In the genomic region with DNA sequence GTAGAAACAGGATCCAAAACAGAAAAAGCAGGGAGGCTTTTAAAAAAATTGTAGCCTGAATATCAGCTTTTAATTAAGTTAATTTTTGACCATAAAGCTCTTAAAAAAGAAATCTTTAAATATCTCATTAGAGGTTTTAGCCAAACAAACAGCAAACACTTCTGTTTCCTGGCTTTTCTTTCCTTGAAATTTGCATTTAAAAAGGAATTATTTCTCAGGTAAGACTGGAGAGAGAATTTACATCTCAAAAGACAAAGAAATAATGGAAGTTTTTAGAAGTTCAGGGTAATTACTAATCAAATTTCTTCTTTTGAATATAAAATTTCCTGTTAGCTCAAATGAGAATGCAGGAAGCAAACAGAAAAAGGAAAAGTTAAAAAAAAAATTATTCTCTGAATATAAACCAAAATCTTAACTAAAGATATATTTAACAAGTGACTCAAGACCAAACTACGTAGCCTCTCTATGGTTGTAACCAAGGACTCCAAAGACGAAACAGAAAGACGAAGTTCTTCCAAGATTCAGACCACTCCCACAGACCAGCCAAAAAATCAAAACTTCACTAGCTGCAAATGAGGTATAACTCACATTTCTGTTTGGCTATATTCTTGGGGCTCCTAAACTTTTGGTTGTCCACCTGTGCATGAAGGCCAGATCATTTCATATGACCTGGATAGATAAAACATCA, we compare ENCODE assay signal across 9 cellular contexts.
DNase-seq lines count a peak whose midpoint lies in the region; ATAC-seq and TF ChIP-seq lines count a peak whose summit lies in the region.
"Had no signal": no experiment of that assay in that cellular context is flagged by ENCODE, and none has a peak within 500 bp of the region (broad histone marks: within the 10 kb centered on the region; RNA-seq: fewer than 3 reads in every experiment).

No MANE protein-coding gene starts in this region.

- H3K9ac ChIP-seq in OCI-LY1 (ENCODE audit: low read length) (peak overlapping the region; percentile 44), SK-N-SH (no peak overlapping the region)

- peaks cover 10% of the 10 kb centered on the region; the same call in 1 of the 2 replicates for H3F3A ChIP-seq in OCI-LY1 (ENCODE audit: insufficient read depth, low read length)
- H3F3A ChIP-seq in SK-N-SH (replicated peaks; ENCODE audit: insufficient read depth), result no peaks in the 10 kb centered on the region

- peaks cover 28% of the 10 kb centered on the region for H3K36me3 ChIP-seq in OCI-LY1 (ENCODE audit: insufficient read depth, low read length)
- no peaks in the 10 kb centered on the region for H3K36me3 ChIP-seq in SK-N-SH (replicated peaks in 1 of 2; ENCODE audit: control insufficient read depth in 1 of 2, insufficient read depth in 2 of 2, low read length in 1 of 2)
- H3K36me3 ChIP-seq: tibial artery had no signal

- H3K9me2 ChIP-seq in OCI-LY1 (ENCODE audit: low read depth, low read length) (no peaks in the 10 kb centered on the region), SK-N-SH (no peaks in the 10 kb centered on the region)

- H2AFZ ChIP-seq in OCI-LY1 (ENCODE audit: low read length) (no peak overlapping the region; the same call in 1 of the 2 replicates), SK-N-SH (ENCODE audit: low read depth) (no peak overlapping the region)

- peak; percentile 30 for ATAC-seq in GM19397 (IDR thresholded peaks at IDR 0.05; ENCODE audit: unreplicated experiment)
- peak; percentile 43 for ATAC-seq in HG02938 (IDR thresholded peaks at IDR 0.05; ENCODE audit: unreplicated experiment)
- ATAC-seq: effector memory CD8-positive, alpha-beta T cell had no signal

- H4K20me1 ChIP-seq in OCI-LY1 (ENCODE audit: insufficient read depth, low read length) (no peaks in the 10 kb centered on the region), SK-N-SH (ENCODE audit: insufficient read depth) (no peaks in the 10 kb centered on the region)

- 82% methylated on average over 3 of the region's 3 CpGs for WGBS in SK-N-SH (ENCODE audit: low lambda C conversion rate)

- peaks cover 67% of the 10 kb centered on the region for H3K4me1 ChIP-seq in OCI-LY1 (ENCODE audit: insufficient read depth, low read length, severe bottlenecking)
- H3K4me1 ChIP-seq in SK-N-SH (ENCODE audit: control insufficient read depth in 1 of 2, insufficient read depth in 2 of 2, low read depth in 1 of 2, low read length in 1 of 2), result no peaks in the 10 kb centered on the region

- DNase-seq in stromal cell of bone marrow (ENCODE audit: low read depth) (peak; percentile 51), nucleus accumbens (lab: John Stamatoyannopoulos, UW) (no peak), retina (no peak), SK-N-SH (no peak)
- DNase-seq: effector memory CD8-positive, alpha-beta T cell; tibial artery had no signal

- TF ChIP-seq EP300 in SK-N-SH (IDR thresholded peaks at IDR 0.05; ENCODE audit: borderline replicate concordance in 1 of 2, low read depth in 1 of 2, low read length in 1 of 2), result no peak

- CTCF ChIA-PET in SK-N-SH (lab: Yijun Ruan, JAX), result no interaction called here

- TF ChIP-seq CTCF in OCI-LY1 (IDR thresholded peaks at IDR 0.05; ENCODE audit: low read length) (no peak), SK-N-SH (IDR thresholded peaks at IDR 0.05) (no peak)

- H3K27ac ChIP-seq in OCI-LY1 (ENCODE audit: low read depth, low read length, poor library complexity, severe bottlenecking) (peak overlapping the region; percentile 98), SK-N-SH (ENCODE audit: low read depth in 2 of 2, low read length in 1 of 2) (no peak overlapping the region)

- H3K4me2 ChIP-seq in OCI-LY1 (ENCODE audit: low read length) (peak overlapping the region; percentile 62), SK-N-SH (no peak overlapping the region)

- H3K79me2 ChIP-seq in OCI-LY1 (ENCODE audit: insufficient read depth, low read length) (no peaks in the 10 kb centered on the region), SK-N-SH (ENCODE audit: insufficient read depth) (no peaks in the 10 kb centered on the region; the same call in 1 of the 2 replicates)

- H3K27me3 ChIP-seq in OCI-LY1 (ENCODE audit: insufficient read depth, low read length) (no peaks in the 10 kb centered on the region), SK-N-SH (ENCODE audit: insufficient read depth) (no peaks in the 10 kb centered on the region)
- H3K27me3 ChIP-seq: tibial artery had no signal

- POLR2A ChIA-PET in SK-N-SH (lab: Yijun Ruan, JAX), result no interaction called here

- TF ChIP-seq RAD21 in SK-N-SH (IDR thresholded peaks at IDR 0.05; ENCODE audit: low read length), result no peak

- H3K9me3 ChIP-seq in OCI-LY1 (ENCODE audit: low read length), result no peaks in the 10 kb centered on the region
- no peaks in the 10 kb centered on the region for H3K9me3 ChIP-seq in SK-N-SH
- H3K9me3 ChIP-seq: tibial artery had no signal

- peak overlapping the region; percentile 27 for H3K4me3 ChIP-seq in OCI-LY1 (ENCODE audit: low read depth, low read length, poor library complexity, severe bottlenecking)
- H3K4me3 ChIP-seq in SK-N-SH (ENCODE audit: low read depth in 2 of 2, low read length in 1 of 2), result no peak overlapping the region
- H3K4me3 ChIP-seq: tibial artery had no signal

TF ChIP-seq in SK-N-SH, 30 proteins besides CTCF, POLR2A, EP300 and RAD21:
- TF ChIP-seq SIN3A (IDR thresholded peaks at IDR 0.05; ENCODE audit: borderline replicate concordance, low read depth, low read length), result no peak
- TF ChIP-seq SMC3 (IDR thresholded peaks at IDR 0.05; ENCODE audit: low read depth, low read length), result no peak
- no peak for TF ChIP-seq GATA2 (CRISPR knock-in tag; IDR thresholded peaks at IDR 0.05)
- no peak for TF ChIP-seq IRF3 (IDR thresholded peaks at IDR 0.05; ENCODE audit: low read depth, low read length)
- no peak for TF ChIP-seq TAF1 (IDR thresholded peaks at IDR 0.05; ENCODE audit: borderline replicate concordance, low read depth, low read length)
- no peak for TF ChIP-seq NRF1 (IDR thresholded peaks at IDR 0.05; ENCODE audit: low read depth, low read length)
